Comparison of ENCODE assay signal across 8 cellular contexts in genomic region chr15:90934256-90934948, GRCh38. TPM values are rescaled to one million over a fixed set of nuclear protein-coding genes. Genes with fewer than 3 reads are reported as not detected.
DNase-seq lines count a peak whose midpoint lies in the region; TF ChIP-seq lines count a peak whose summit lies in the region.

No MANE protein-coding gene starts in this region.

- peaks cover 6% of the 10 kb centered on the region for H3K36me3 ChIP-seq in BJ (ENCODE audit: control insufficient read depth, insufficient read depth, low read length)
- peaks cover 19% of the 10 kb centered on the region for H3K36me3 ChIP-seq in HUES6 (ENCODE audit: control insufficient read depth, insufficient read depth, low read length)
- peaks cover 18% of the 10 kb centered on the region for H3K36me3 ChIP-seq in endodermal cell (ENCODE audit: control insufficient read depth, insufficient read depth, low read length)

- H3K36me3 Mint-ChIP-seq in endodermal cell (ENCODE audit: low read depth) (peaks cover 11% of the 10 kb centered on the region), mesothelial cell of epicardium (peaks cover 7% of the 10 kb centered on the region)

- H3K9me3 Mint-ChIP-seq in endodermal cell (no peaks in the 10 kb centered on the region), mesothelial cell of epicardium (no peaks in the 10 kb centered on the region)

- CTCF ChIA-PET in BJ (lab: Yijun Ruan, JAX) = interaction anchor here (0.5 to 7.1 kb wide), 26 partner anchors 9 to 604 kb away, joined by 3 to 94 read pairs (median 6); partner anchors contain the start of genes FES, MAN2A2 and RCCD1

- H3K4me1 ChIP-seq in HUES6 (ENCODE audit: control insufficient read depth, insufficient read depth, low read length) (peaks cover 17% of the 10 kb centered on the region), endodermal cell (ENCODE audit: control insufficient read depth, insufficient read depth, low read length) (no peaks in the 10 kb centered on the region)

- H3K9me3 ChIP-seq in HUES6 (ENCODE audit: control insufficient read depth, insufficient read depth, low read depth, low read length) (no peaks in the 10 kb centered on the region), endodermal cell (ENCODE audit: control insufficient read depth, low read length) (no peaks in the 10 kb centered on the region)

- H3K4me3 ChIP-seq in BJ (ENCODE audit: low read depth, low read length) = peak overlapping the region; percentile 81
- H3K4me3 ChIP-seq in HUES6 (ENCODE audit: low read depth, low read length) = peak overlapping the region; percentile 82
- H3K4me3 ChIP-seq in endodermal cell (ENCODE audit: low read length) = peak overlapping the region; percentile 81

- H3K4me1 Mint-ChIP-seq in endodermal cell = peaks cover 14% of the 10 kb centered on the region
- H3K4me1 Mint-ChIP-seq in mesothelial cell of epicardium = peaks cover 27% of the 10 kb centered on the region

- POLR2A ChIA-PET in BJ (lab: Charles Lee) = no interaction called here

- no peak overlapping the region for H3K27ac ChIP-seq in HUES6 (ENCODE audit: low read depth, low read length)
- H3K27ac ChIP-seq in endodermal cell (ENCODE audit: low read depth, low read length) = no peak overlapping the region

- DNase-seq in BJ (ENCODE audit: low read depth) = no peak
- peak; percentile 90 for DNase-seq in GM20000 (ENCODE audit: low spot score)
- peak; percentile 64 for DNase-seq in NOMO-1 treated with dmso at 0.1 percent for 144 hours (lab: John Stamatoyannopoulos, UW; ENCODE audit: unreplicated experiment)
- DNase-seq in activated CD8-positive, alpha-beta memory T cell treated with anti-CD3 and anti-CD28 coated beads, Interleukin-2, amount 50 U/mL, for 1 hour (ENCODE audit: extremely low read depth) = peak; percentile 60
- peak; percentile 97 for DNase-seq in endodermal cell
- DNase-seq in mesothelial cell of epicardium (ENCODE audit: low spot score in 2 of 2, unreplicated experiment in 2 of 2) = peak; percentile 54 to 83
- DNase-seq in stimulated activated CD8-positive, alpha-beta memory T cell treated with anti-CD3 and anti-CD28 coated beads, Interleukin-15, amount 100 ng/mL, for 24 hours (ENCODE audit: low read depth) = peak; percentile 57

- TF ChIP-seq CTCF in BJ (IDR thresholded peaks at IDR 0.05; ENCODE audit: insufficient read depth, low read depth, low read length) = peak; percentile 98
- peak; percentile 86 for TF ChIP-seq CTCF in GM20000 (IDR thresholded peaks at IDR 0.05; ENCODE audit: extremely low read depth, missing control alignments)
- TF ChIP-seq CTCF in endodermal cell (conservative IDR thresholded peaks at IDR 0.05) = peak; percentile 89
- peak; percentile 57 for TF ChIP-seq CTCF in mesothelial cell of epicardium (IDR thresholded peaks at IDR 0.05; ENCODE audit: unreplicated experiment)

- WGBS in endodermal cell (ENCODE audit: insufficient coverage in 1 of 2, insufficient read length in 1 of 2), 2 experiments = 4 to 5% methylated on average over 6 to 19 of the region's 19 CpGs

- H3K27ac Mint-ChIP-seq in endodermal cell (peak overlapping the region; percentile 43), mesothelial cell of epicardium (peak overlapping the region; percentile 94)

- H3K4me3 Mint-ChIP-seq in endodermal cell (peak overlapping the region; percentile 74), mesothelial cell of epicardium (peak overlapping the region; percentile 86)

- peak overlapping the region; percentile 23 for H3K9ac ChIP-seq in HUES6 (ENCODE audit: low read length)
- H3K9ac ChIP-seq in endodermal cell (ENCODE audit: extremely low read depth, low read length, poor library complexity, severe bottlenecking) = no peak overlapping the region

- H3K27me3 Mint-ChIP-seq in endodermal cell (ENCODE audit: insufficient read depth) = peaks cover 8% of the 10 kb centered on the region
- no peaks in the 10 kb centered on the region for H3K27me3 Mint-ChIP-seq in mesothelial cell of epicardium (ENCODE audit: low read depth)

- no peaks in the 10 kb centered on the region for H3K27me3 ChIP-seq in BJ (ENCODE audit: control insufficient read depth, insufficient read depth, low read length)
- peaks cover 8% of the 10 kb centered on the region for H3K27me3 ChIP-seq in HUES6 (ENCODE audit: control insufficient read depth, insufficient read depth, low read length)
- peaks cover 8% of the 10 kb centered on the region for H3K27me3 ChIP-seq in endodermal cell (ENCODE audit: control insufficient read depth, insufficient read depth, low read length, poor library complexity, severe bottlenecking)

RNA-seq across cellular contexts. Expression of gene UNC45A, which starts 0.7 kb away (rescaled TPM):
- polyA plus RNA-seq in BJ (2011; rRNA removed) = 69.8 and 93.8 TPM in 2 replicates
- polyA minus RNA-seq in BJ (2011; rRNA and poly(A)+ RNA removed) = 58.2 and 84.9 TPM in 2 replicates
- total RNA-seq in endodermal cell (10 to 100 TPM; 92.5 to 96.6 TPM), mesothelial cell of epicardium (75.8 to 79.7 TPM (median 79.3 TPM) in 3 replicates)
- polyA plus RNA-seq in endodermal cell (2013, experiment 1 of 2) = 54.1 TPM
- 47.9 TPM for polyA plus RNA-seq in endodermal cell (2013, experiment 2 of 2)

RNA-seq across cellular contexts. Expression of gene HDDC3, which starts 2.1 kb away (rescaled TPM):
- 12.3 and 12.4 TPM in 2 replicates for polyA plus RNA-seq in BJ (2011; rRNA removed)
- 6.0 and 6.8 TPM in 2 replicates for polyA minus RNA-seq in BJ (2011; rRNA and poly(A)+ RNA removed)
- total RNA-seq in endodermal cell (10 to 100 TPM; 15.3 to 21.5 TPM), mesothelial cell of epicardium (11.5 to 12.4 TPM (median 11.9 TPM) in 3 replicates)
- 18.1 TPM for polyA plus RNA-seq in endodermal cell (2013, experiment 1 of 2)
- 14.4 TPM for polyA plus RNA-seq in endodermal cell (2013, experiment 2 of 2)

RNA-seq across cellular contexts. Expression of gene RCCD1, which starts 20.3 kb away (rescaled TPM):
- polyA plus RNA-seq in BJ (2011; rRNA removed) = 7.0 and 9.6 TPM in 2 replicates
- 3.0 and 3.8 TPM in 2 replicates for polyA minus RNA-seq in BJ (2011; rRNA and poly(A)+ RNA removed)
- 10 to 100 TPM; 19.8 to 20.9 TPM for total RNA-seq in endodermal cell
- 20.6 TPM for polyA plus RNA-seq in endodermal cell (2013, experiment 1 of 2)
- 16.9 TPM for polyA plus RNA-seq in endodermal cell (2013, experiment 2 of 2)
- total RNA-seq in mesothelial cell of epicardium = 18.6 to 21.5 TPM (median 20.2 TPM) in 3 replicates

RNA-seq across cellular contexts. Expression of gene MAN2A2, which starts 31.3 kb away (rescaled TPM):
- polyA plus RNA-seq in BJ (2011; rRNA removed) = 7.2 and 40.4 TPM in 2 replicates
- 14.7 and 16.0 TPM in 2 replicates for polyA minus RNA-seq in BJ (2011; rRNA and poly(A)+ RNA removed)
- total RNA-seq in endodermal cell (10 to 100 TPM; 41.0 to 62.9 TPM), mesothelial cell of epicardium (89.0 to 104 TPM (median 101 TPM) in 3 replicates)
- 43.7 TPM for polyA plus RNA-seq in endodermal cell (2013, experiment 1 of 2)
- polyA plus RNA-seq in endodermal cell (2013, experiment 2 of 2) = 41.1 TPM

RNA-seq across cellular contexts. Expression of gene FES, which starts 50.1 kb away (rescaled TPM):
- 6.9 and 11.1 TPM in 2 replicates for polyA plus RNA-seq in BJ (2011; rRNA removed)
- polyA minus RNA-seq in BJ (2011; rRNA and poly(A)+ RNA removed) = 7.3 and 7.7 TPM in 2 replicates
- total RNA-seq in endodermal cell = 10 to 100 TPM; 25.9 to 29.9 TPM
- polyA plus RNA-seq in endodermal cell (2013, experiment 1 of 2) = 6.0 TPM
- 4.3 TPM for polyA plus RNA-seq in endodermal cell (2013, experiment 2 of 2)
- 26.5 to 32.6 TPM (median 29.4 TPM) in 3 replicates for total RNA-seq in mesothelial cell of epicardium
